8 cellular contexts compared by ENCODE assay signal in genomic region chrX:122245943-122246342, GRCh38.
"Had no signal": no experiment of that assay in that cellular context is flagged by ENCODE, and none has a peak within 500 bp of the region (broad histone marks: within the 10 kb centered on the region; RNA-seq: fewer than 3 reads in every experiment).

No MANE protein-coding gene starts in this region.

- DNase-seq: GDM1, GF-D8 had no signal

- H3K4me3 ChIP-seq: GM12878 had no signal

- FAIRE-seq: G401.6, GM12878, GM12891, GM12892, GM18507, GM19239 had no signal

- ATAC-seq: GM12878 had no signal
